In the genomic region with DNA sequence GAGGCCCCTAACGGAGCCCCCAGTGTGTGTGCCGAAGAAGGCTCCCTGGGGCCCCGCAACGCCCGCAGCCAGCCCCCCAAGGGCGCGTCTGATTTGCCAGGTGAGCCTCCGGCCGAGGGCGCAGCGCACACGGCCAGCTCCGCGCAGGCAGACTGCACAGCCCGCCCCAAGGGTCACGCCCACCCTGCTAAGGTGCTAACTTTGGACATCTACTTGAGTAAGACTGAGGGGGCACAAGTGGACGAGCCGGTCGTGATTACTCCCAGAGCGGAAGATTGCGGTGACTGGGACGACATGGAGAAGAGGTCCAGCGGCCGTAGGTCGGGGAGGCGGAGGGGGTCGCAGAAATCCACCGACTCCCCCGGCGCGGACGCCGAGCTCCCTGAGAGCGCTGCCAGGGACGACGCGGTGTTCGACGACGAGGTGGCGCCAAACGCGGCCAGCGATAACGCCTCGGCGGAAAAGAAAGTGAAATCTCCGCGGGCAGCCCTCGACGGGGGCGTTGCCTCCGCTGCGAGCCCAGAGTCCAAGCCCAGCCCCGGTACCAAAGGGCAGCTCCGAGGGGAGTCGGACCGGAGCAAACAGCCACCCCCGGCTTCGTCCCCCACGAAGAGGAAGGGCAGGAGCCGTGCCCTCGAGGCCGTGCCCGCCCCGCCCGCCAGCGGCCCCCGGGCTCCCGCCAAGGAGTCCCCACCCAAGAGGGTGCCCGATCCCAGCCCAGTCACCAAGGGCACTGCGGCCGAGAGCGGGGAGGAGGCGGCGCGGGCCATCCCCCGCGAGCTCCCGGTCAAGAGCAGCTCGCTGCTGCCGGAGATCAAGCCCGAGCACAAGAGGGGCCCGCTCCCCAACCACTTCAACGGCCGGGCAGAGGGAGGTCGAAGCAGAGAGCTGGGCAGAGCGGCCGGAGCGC, we compare ENCODE assay signal across 8 cellular contexts.
DNase-seq lines count a peak whose midpoint lies in the region; ATAC-seq and TF ChIP-seq lines count a peak whose summit lies in the region.

No MANE protein-coding gene starts in this region.

- H3K27ac ChIP-seq in lower lobe of right lung, result peak overlapping the region; percentile 96

- no peak for DNase-seq in GM12864 (ENCODE audit: low read depth)
- DNase-seq in GOT3 (lab: John Stamatoyannopoulos, UW), result peak; percentile 15
- peak; percentile 67 for DNase-seq in LoVo (ENCODE audit: low spot score)
- DNase-seq in dermis blood vessel endothelial cell, result peak; percentile 86
- peak; percentile 92 for DNase-seq in lower lobe of right lung
- peak; percentile 69 for DNase-seq in stimulated activated CD8-positive, alpha-beta memory T cell treated with anti-CD3 and anti-CD28 coated beads, Interleukin-12 subunit alpha, Interleukin-12 subunit beta, amount 100 ng/mL, for 4 hours (ENCODE audit: low read depth)
- DNase-seq in superior temporal gyrus (ENCODE audit: extremely low spot score), result no peak

- peak; percentile 41 for TF ChIP-seq CTCF in GM12864 (IDR thresholded peaks at IDR 0.05; ENCODE audit: low read depth, low read length, missing control alignments)
- peak; percentile 51 for TF ChIP-seq CTCF in lower lobe of right lung (IDR thresholded peaks at IDR 0.05)

- peaks cover 2% of the 10 kb centered on the region for H3K27me3 ChIP-seq in lower lobe of right lung (ENCODE audit: low read depth)

- H3K36me3 ChIP-seq in lower lobe of right lung, result no peaks in the 10 kb centered on the region

- intact Hi-C loops in lower lobe of right lung (cut with DNase I), result no loop called here

- peak; percentile 59 to 67 for ATAC-seq in activated CD4-positive, CD25-positive, alpha-beta regulatory T cell treated with anti-CD3 and anti-CD28 coated beads, Interleukin-2, amount 50 U/mL, for 24 hours
- ATAC-seq in lower lobe of right lung, result peak; percentile 90 to 91

- peaks cover 64% of the 10 kb centered on the region for H3K4me1 ChIP-seq in lower lobe of right lung

- H3K9me3 ChIP-seq in lower lobe of right lung, result no peaks in the 10 kb centered on the region

- H3K4me3 ChIP-seq in GM12864 (ENCODE audit: low read depth, low read length), result peak overlapping the region; percentile 93
- H3K4me3 ChIP-seq in lower lobe of right lung, result peak overlapping the region; percentile 84

Comparison
In these comparisons a context has a peak if more than half of its experiments do, and no peak if none do; other contexts are left out.
1. DNase-seq: peak in GOT3 (single experiment), LoVo (single experiment), dermis blood vessel endothelial cell (single experiment), lower lobe of right lung (single experiment) and stimulated activated CD8-positive, alpha-beta memory T cell treated with anti-CD3 and anti-CD28 coated beads, Interleukin-12 subunit alpha, Interleukin-12 subunit beta, amount 100 ng/mL, for 4 hours (single experiment); none in GM12864 (single experiment) and superior temporal gyrus (single experiment).